10 cellular contexts compared by ENCODE assay signal in genomic region chr18:2173464-2173863, GRCh38.
DNase-seq lines count a peak whose midpoint lies in the region; TF ChIP-seq lines count a peak whose summit lies in the region.
"Had no signal": no experiment of that assay in that cellular context is flagged by ENCODE, and none has a peak within 500 bp of the region (broad histone marks: within the 10 kb centered on the region; RNA-seq: fewer than 3 reads in every experiment).

No MANE protein-coding gene starts in this region.

- H2AFZ ChIP-seq in H9 (ENCODE audit: low read length) = no peak overlapping the region

- H4K8ac ChIP-seq in H9 (replicated peaks; ENCODE audit: insufficient read length, low read depth, low read length) = no peak overlapping the region

- H3K4me3 Mint-ChIP-seq in activated CD4-positive, alpha-beta T cell treated with anti-CD3 and anti-CD28 coated beads, Interleukin-2, amount 10 ng/mL, durations not matched to agents 7 days and 5 days = no peak overlapping the region
- H3K4me3 Mint-ChIP-seq in H9 = no peak overlapping the region
- H3K4me3 Mint-ChIP-seq: naive B cell had no signal

- H3K79me2 ChIP-seq in H9 (ENCODE audit: insufficient read depth, low read length) = no peaks in the 10 kb centered on the region; the same call in 1 of the 2 replicates

- POLR2A ChIA-PET in activated CD4-positive, alpha-beta T cell treated with anti-CD3 and anti-CD28 coated beads, Interleukin-2, amount 10 ng/mL, durations not matched to agents 7 days and 5 days (lab: Charles Lee) = no interaction called here

- H3K4me1 Mint-ChIP-seq in activated CD4-positive, alpha-beta T cell treated with anti-CD3 and anti-CD28 coated beads, Interleukin-2, amount 10 ng/mL, durations not matched to agents 7 days and 5 days = no peaks in the 10 kb centered on the region
- H3K4me1 Mint-ChIP-seq in H9 = peaks cover 2 to 3% of the 10 kb centered on the region in 2 experiments; a peak in 1 of 4 replicates
- H3K4me1 Mint-ChIP-seq: naive B cell had no signal

- H3K9me3 ChIP-seq in H9 (ENCODE audit: control insufficient read depth, low read depth, low read length) = no peaks in the 10 kb centered on the region
- H3K9me3 ChIP-seq: thoracic aorta had no signal

- H2BK20ac ChIP-seq in H9 (ENCODE audit: low read depth, low read length, poor library complexity, severe bottlenecking) = no peak overlapping the region

- H3K4ac ChIP-seq in H9 (ENCODE audit: low read depth, low read length) = no peak overlapping the region

- DNase-seq in HL-60 (ENCODE audit: low read depth in 1 of 2, low spot score in 1 of 2) = peak; percentile 22 to 72
- peak; percentile 52 for DNase-seq in SHP77 treated with DMSO at 0.1 percent for 48 hours (lab: John Stamatoyannopoulos, UW)
- DNase-seq in fibroblast of the aortic adventitia (ENCODE audit: low read depth) = peak; percentile 97
- DNase-seq in retinal pigment epithelial cell (ENCODE audit: low read depth) = peak; percentile 89
- no peak for DNase-seq in activated CD4-positive, alpha-beta T cell treated with anti-CD3 and anti-CD28 coated beads, Interleukin-2, amount 10 ng/mL, durations not matched to agents 7 days and 5 days
- DNase-seq in activated naive CD4-positive, alpha-beta T cell treated with Interleukin-2 at 50 U/mL for 16 hours = no peak
- no peak for DNase-seq in T-helper 2 cell
- no peak for DNase-seq in H9
- DNase-seq: naive B cell had no signal

- no peak overlapping the region for H4K91ac ChIP-seq in H9 (ENCODE audit: insufficient read length, low read depth, low read length)

- no peak overlapping the region for H2AK5ac ChIP-seq in H9 (ENCODE audit: insufficient read length, low read length)

- H3K27ac Mint-ChIP-seq in activated CD4-positive, alpha-beta T cell treated with anti-CD3 and anti-CD28 coated beads, Interleukin-2, amount 10 ng/mL, durations not matched to agents 7 days and 5 days = no peak overlapping the region
- H3K27ac Mint-ChIP-seq in H9 = no peak overlapping the region
- H3K27ac Mint-ChIP-seq: naive B cell had no signal

- H3K14ac ChIP-seq in H9 (ENCODE audit: insufficient read depth, low read length) = no peak overlapping the region

- peaks cover 5% of the 10 kb centered on the region for H3K27me3 ChIP-seq in HL-60 (ENCODE audit: insufficient read depth, poor library complexity, severe bottlenecking)
- H3K27me3 ChIP-seq in H9 (ENCODE audit: insufficient read depth, low read length) = no peaks in the 10 kb centered on the region

- no peak overlapping the region for H2BK12ac ChIP-seq in H9 (ENCODE audit: insufficient read length, low read depth, low read length)

- H3K36me3 Mint-ChIP-seq in activated CD4-positive, alpha-beta T cell treated with anti-CD3 and anti-CD28 coated beads, Interleukin-2, amount 10 ng/mL, durations not matched to agents 7 days and 5 days (ENCODE audit: low read depth) = no peaks in the 10 kb centered on the region
- no peaks in the 10 kb centered on the region; a peak in 1 of 7 replicates for H3K36me3 Mint-ChIP-seq in H9 (ENCODE audit: insufficient read depth in 1 of 3, low read depth in 3 of 3)
- H3K36me3 Mint-ChIP-seq: naive B cell had no signal

- H3K56ac ChIP-seq in H9 (ENCODE audit: insufficient read length, low read depth, low read length) = no peak overlapping the region

- no peaks in the 10 kb centered on the region for H4K20me1 ChIP-seq in H9 (ENCODE audit: control insufficient read depth, insufficient read depth, insufficient read length)

- H3K27ac ChIP-seq in HL-60 (replicated peaks) (peak overlapping the region; percentile 7), H9 (ENCODE audit: insufficient read length, low read depth, low read length) (no peak overlapping the region)
- H3K27ac ChIP-seq: thoracic aorta had no signal

- H3K4me3 ChIP-seq in HL-60 (replicated peaks; ENCODE audit: insufficient read depth, low read length) (no peak overlapping the region), fibroblast of the aortic adventitia (ENCODE audit: low read depth, low read length) (no peak overlapping the region), retinal pigment epithelial cell (ENCODE audit: low read length) (no peak overlapping the region)
- H3K4me3 ChIP-seq: thoracic aorta had no signal

- no peak overlapping the region for H3K18ac ChIP-seq in H9 (ENCODE audit: insufficient read length, low read depth, low read length)

- no peak overlapping the region for H3K4me2 ChIP-seq in H9 (ENCODE audit: insufficient read depth, insufficient read length, low read length)

- peaks cover 3% of the 10 kb centered on the region; the same call in 1 of the 2 replicates for H3K4me1 ChIP-seq in H9 (ENCODE audit: insufficient read depth, low read length)

- H3K23ac ChIP-seq in H9 (ENCODE audit: insufficient read length, low read depth, low read length) = no peak overlapping the region

- no peak overlapping the region for H4K5ac ChIP-seq in H9 (ENCODE audit: insufficient read length, low read depth, low read length)

- H2BK120ac ChIP-seq in H9 (ENCODE audit: low read depth, low read length, poor library complexity, severe bottlenecking) = no peak overlapping the region

- peaks cover 3% of the 10 kb centered on the region for H3K27me3 Mint-ChIP-seq in activated CD4-positive, alpha-beta T cell treated with anti-CD3 and anti-CD28 coated beads, Interleukin-2, amount 10 ng/mL, durations not matched to agents 7 days and 5 days
- no peaks in the 10 kb centered on the region; the same call in 1 of the 2 replicates for H3K27me3 Mint-ChIP-seq in H9 (ENCODE audit: low read depth)

- no peak overlapping the region for H3T11ph ChIP-seq in H9 (ENCODE audit: low read length)

- H2BK15ac ChIP-seq in H9 (ENCODE audit: low read depth, low read length) = no peak overlapping the region

- H2BK5ac ChIP-seq in H9 (ENCODE audit: insufficient read length, low read length) = no peak overlapping the region

- H3K79me1 ChIP-seq in H9 (ENCODE audit: insufficient read depth, low read depth, low read length, poor library complexity, severe bottlenecking) = no peaks in the 10 kb centered on the region

- CTCF ChIA-PET in activated CD4-positive, alpha-beta T cell treated with anti-CD3 and anti-CD28 coated beads, Interleukin-2, amount 10 ng/mL, durations not matched to agents 7 days and 5 days (lab: Charles Lee) = no interaction called here

- H3K9ac ChIP-seq in H9 (ENCODE audit: extremely low read depth, insufficient read length, low read length) = no peak overlapping the region

- H3K23me2 ChIP-seq in H9 (ENCODE audit: insufficient read length, low read depth, low read length, poor library complexity, severe bottlenecking) = no peaks in the 10 kb centered on the region

- no peak for TF ChIP-seq CTCF in HL-60 (IDR thresholded peaks at IDR 0.05; ENCODE audit: insufficient read depth, low read length)
- no peak for TF ChIP-seq CTCF in fibroblast of the aortic adventitia (IDR thresholded peaks at IDR 0.05; ENCODE audit: insufficient read depth, low read length)
- no peak for TF ChIP-seq CTCF in retinal pigment epithelial cell (conservative IDR thresholded peaks at IDR 0.05; ENCODE audit: low read depth, low read length)
- no peak for TF ChIP-seq CTCF in H9 (conservative IDR thresholded peaks at IDR 0.05)

- H3K9me3 Mint-ChIP-seq in activated CD4-positive, alpha-beta T cell treated with anti-CD3 and anti-CD28 coated beads, Interleukin-2, amount 10 ng/mL, durations not matched to agents 7 days and 5 days = no peaks in the 10 kb centered on the region
- peaks cover 0 to under 1% of the 10 kb centered on the region in 2 experiments; a peak in 1 of 5 replicates for H3K9me3 Mint-ChIP-seq in H9

- no CpG with 5 or more reads among the region's 4 CpGs for WGBS in H9 (ENCODE audit: extremely low coverage, insufficient read length, low lambda C conversion rate)

Comparison
In these comparisons a context has a peak if more than half of its experiments do, and no peak if none do; other contexts are left out.
1. DNase-seq: peak in HL-60 (2 of 2), SHP77 treated with DMSO at 0.1 percent for 48 hours (single experiment), fibroblast of the aortic adventitia (single experiment) and retinal pigment epithelial cell (single experiment); none in activated CD4-positive, alpha-beta T cell treated with anti-CD3 and anti-CD28 coated beads, Interleukin-2, amount 10 ng/mL, durations not matched to agents 7 days and 5 days (single experiment), activated naive CD4-positive, alpha-beta T cell treated with Interleukin-2 at 50 U/mL for 16 hours (single experiment), T-helper 2 cell (0 of 5) and H9 (single experiment).